In the genomic region with DNA sequence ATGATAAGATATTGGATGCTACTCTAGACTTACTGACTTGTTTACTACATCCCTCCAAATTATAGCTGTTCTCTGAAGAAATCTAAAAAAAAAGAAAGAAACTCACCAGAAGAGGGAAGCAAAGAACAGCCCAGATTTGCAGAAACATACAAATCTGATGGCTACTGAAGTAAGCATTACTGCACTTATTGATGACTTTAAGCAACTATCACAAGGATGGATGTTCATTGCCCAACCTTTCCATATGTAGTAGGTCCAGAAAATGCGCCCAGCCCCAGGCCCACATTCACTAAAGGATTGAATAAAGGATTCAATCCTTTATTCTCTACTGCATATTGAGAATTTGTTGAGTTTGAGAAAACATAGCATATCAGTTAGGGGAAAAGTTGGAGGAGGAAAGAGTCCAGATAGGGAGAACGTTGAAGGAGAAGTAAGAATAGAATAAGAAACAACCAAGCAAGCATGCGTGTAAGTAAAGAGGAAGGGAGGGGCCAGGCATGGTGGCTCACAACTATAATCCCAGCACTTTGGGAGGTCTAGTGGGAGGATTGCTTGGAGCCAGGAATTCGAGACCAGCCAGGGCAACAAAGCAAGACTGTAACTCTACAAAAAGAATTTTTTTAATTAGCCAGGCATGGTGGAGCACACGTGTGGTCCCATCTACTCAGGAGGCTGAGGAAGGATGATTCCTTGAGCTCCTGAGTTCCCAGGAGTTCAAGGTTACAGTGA, we compare ENCODE assay signal across 8 cellular contexts. TPM values are rescaled to one million over a fixed set of nuclear protein-coding genes. Genes with fewer than 3 reads are reported as not detected.
DNase-seq lines count a peak whose midpoint lies in the region; ATAC-seq, FAIRE-seq and TF ChIP-seq lines count a peak whose summit lies in the region.

No MANE protein-coding gene starts in this region.

- H3K27ac ChIP-seq in GM23248 (no peak overlapping the region), astrocyte (ENCODE audit: low read depth, low read length) (no peak overlapping the region), left lung (no peak overlapping the region)

- H3F3A ChIP-seq in GM23248 (ENCODE audit: insufficient read depth) = no peaks in the 10 kb centered on the region
- H3F3A ChIP-seq in Loucy (ENCODE audit: low read depth) = no peaks in the 10 kb centered on the region

- peaks cover 6% of the 10 kb centered on the region; the same call in 1 of the 2 replicates for H3K4me1 ChIP-seq in GM23248 (ENCODE audit: insufficient read depth)
- no peaks in the 10 kb centered on the region for H3K4me1 ChIP-seq in Loucy (ENCODE audit: insufficient read depth, low read length, poor library complexity, severe bottlenecking)
- H3K4me1 ChIP-seq in astrocyte (ENCODE audit: insufficient read depth, low read length) = no peaks in the 10 kb centered on the region
- peaks cover 0 to 20% of the 10 kb centered on the region in 2 donors for H3K4me1 ChIP-seq in left lung

- no peaks in the 10 kb centered on the region for H3K36me3 Mint-ChIP-seq in activated CD8-positive, alpha-beta memory T cell treated with anti-CD3 and anti-CD28 coated beads, Interleukin-2, amount 10 ng/mL, durations not matched to agents 7 days and 5 days
- H3K36me3 Mint-ChIP-seq in astrocyte (ENCODE audit: low read depth, unreplicated experiment) = no peaks in the 10 kb centered on the region

- no peak overlapping the region for H3K27ac Mint-ChIP-seq in activated CD8-positive, alpha-beta memory T cell treated with anti-CD3 and anti-CD28 coated beads, Interleukin-2, amount 10 ng/mL, durations not matched to agents 7 days and 5 days
- no peak overlapping the region for H3K27ac Mint-ChIP-seq in astrocyte (ENCODE audit: unreplicated experiment)

- no peak overlapping the region for H2AFZ ChIP-seq in GM23248
- no peak overlapping the region for H2AFZ ChIP-seq in Loucy (ENCODE audit: low read length)
- H2AFZ ChIP-seq in astrocyte (ENCODE audit: low read depth, low read length) = no peak overlapping the region

- H3K9ac ChIP-seq in GM23248 (no peak overlapping the region), Loucy (ENCODE audit: low read depth, low read length, poor library complexity, severe bottlenecking) (no peak overlapping the region), astrocyte (ENCODE audit: low read length) (no peak overlapping the region)

- H3K9me3 Mint-ChIP-seq in activated CD8-positive, alpha-beta memory T cell treated with anti-CD3 and anti-CD28 coated beads, Interleukin-2, amount 10 ng/mL, durations not matched to agents 7 days and 5 days (ENCODE audit: low read depth) = no peaks in the 10 kb centered on the region
- H3K9me3 Mint-ChIP-seq in astrocyte (ENCODE audit: unreplicated experiment) = peaks cover 5% of the 10 kb centered on the region

- peak; percentile 60 for ATAC-seq in activated CD8-positive, alpha-beta memory T cell treated with anti-CD3 and anti-CD28 coated beads, Interleukin-2, amount 10 ng/mL, durations not matched to agents 7 days and 5 days
- peak; percentile 67 for ATAC-seq in left lung

- H3K27me3 ChIP-seq in GM23248 (replicated peaks; ENCODE audit: insufficient read depth) (no peaks in the 10 kb centered on the region), Loucy (ENCODE audit: insufficient read depth, low read length, poor library complexity, severe bottlenecking) (no peaks in the 10 kb centered on the region), astrocyte (ENCODE audit: insufficient read depth, low read length) (no peaks in the 10 kb centered on the region), left lung (no peaks in the 10 kb centered on the region)

- H3K4me3 Mint-ChIP-seq in activated CD8-positive, alpha-beta memory T cell treated with anti-CD3 and anti-CD28 coated beads, Interleukin-2, amount 10 ng/mL, durations not matched to agents 7 days and 5 days = no peak overlapping the region
- H3K4me3 Mint-ChIP-seq in astrocyte (ENCODE audit: unreplicated experiment) = no peak overlapping the region

- no peaks in the 10 kb centered on the region for H3K9me3 ChIP-seq in GM23248 (ENCODE audit: low read depth)
- H3K9me3 ChIP-seq in Loucy (ENCODE audit: insufficient read depth, low read depth, low read length) = no peaks in the 10 kb centered on the region
- H3K9me3 ChIP-seq in astrocyte (ENCODE audit: insufficient read depth, low read depth, low read length) = no peaks in the 10 kb centered on the region
- H3K9me3 ChIP-seq in left lung = no peaks in the 10 kb centered on the region

- DNase-seq in activated CD8-positive, alpha-beta memory T cell treated with anti-CD3 and anti-CD28 coated beads, Interleukin-2, amount 10 ng/mL, durations not matched to agents 7 days and 5 days = no peak
- DNase-seq in activated CD8-positive, alpha-beta memory T cell treated with anti-CD3 and anti-CD28 coated beads for 24 hours = no peak
- peak; percentile 58 for DNase-seq in GM23248
- peak; percentile 26 for DNase-seq in astrocyte (ENCODE audit: low read depth)
- DNase-seq in left lung = no peak
- DNase-seq in NK-92 treated with Interleukin-12 subunit alpha and Interleukin-12 subunit beta, amount 100 ng/mL, for 24 hours (lab: John Stamatoyannopoulos, UW) = no peak
- DNase-seq in NCI-H2081 treated with DMSO at 0.1 percent for 48 hours (lab: John Stamatoyannopoulos, UW) = no peak

- no peak overlapping the region for H3K4me3 ChIP-seq in GM23248
- no peak overlapping the region for H3K4me3 ChIP-seq in Loucy (ENCODE audit: low read length, poor library complexity, severe bottlenecking)
- no peak overlapping the region for H3K4me3 ChIP-seq in astrocyte (ENCODE audit: insufficient read depth, low read depth, low read length)
- H3K4me3 ChIP-seq in left lung = no peak overlapping the region

- WGBS in GM23248 (ENCODE audit: low coverage in 1 of 2, low lambda C conversion rate in 2 of 2, missing lambda C conversion rate in 2 of 2), 2 experiments = 7 to 13% methylated on average over 5 of the region's 5 CpGs

- intact Hi-C loops in left lung (cut with DNase I) = no loop called here

- CTCF ChIA-PET in activated CD8-positive, alpha-beta memory T cell treated with anti-CD3 and anti-CD28 coated beads, Interleukin-2, amount 10 ng/mL, durations not matched to agents 7 days and 5 days (lab: Charles Lee) = interaction anchor here (0.7 to 3.2 kb wide), 12 partner anchors 10 to 401 kb away, joined by 3 to 31 read pairs (median 4); a partner anchor contains a TSS

- no peaks in the 10 kb centered on the region for H3K27me3 Mint-ChIP-seq in activated CD8-positive, alpha-beta memory T cell treated with anti-CD3 and anti-CD28 coated beads, Interleukin-2, amount 10 ng/mL, durations not matched to agents 7 days and 5 days
- no peaks in the 10 kb centered on the region for H3K27me3 Mint-ChIP-seq in astrocyte (ENCODE audit: low read depth, unreplicated experiment)

- H3K4me1 Mint-ChIP-seq in activated CD8-positive, alpha-beta memory T cell treated with anti-CD3 and anti-CD28 coated beads, Interleukin-2, amount 10 ng/mL, durations not matched to agents 7 days and 5 days = no peaks in the 10 kb centered on the region
- no peaks in the 10 kb centered on the region for H3K4me1 Mint-ChIP-seq in astrocyte (ENCODE audit: low read depth, unreplicated experiment)

- H3K4me2 ChIP-seq in GM23248 (ENCODE audit: unreplicated experiment) = no peak overlapping the region
- no peak overlapping the region for H3K4me2 ChIP-seq in Loucy (ENCODE audit: low read depth, low read length, poor library complexity, severe bottlenecking)
- no peak overlapping the region for H3K4me2 ChIP-seq in astrocyte (ENCODE audit: low read length)

- in situ Hi-C loops in GM23248 (cut with MboI) = loop anchor here (10.0 kb wide), 1 partner anchor 393 kb away; no protein-coding TSS in a partner anchor

- peak; percentile 46 for TF ChIP-seq CTCF in Loucy (conservative IDR thresholded peaks at IDR 0.05; ENCODE audit: low read length)
- no peak for TF ChIP-seq CTCF in astrocyte (IDR thresholded peaks at IDR 0.05; ENCODE audit: insufficient read depth, low read depth, low read length)
- no peak for TF ChIP-seq CTCF in left lung (IDR thresholded peaks at IDR 0.05)

- no peaks in the 10 kb centered on the region for H4K20me1 ChIP-seq in GM23248 (ENCODE audit: insufficient read depth)
- H4K20me1 ChIP-seq in Loucy (ENCODE audit: insufficient read depth, low read length, poor library complexity, severe bottlenecking) = no peaks in the 10 kb centered on the region
- H4K20me1 ChIP-seq in astrocyte (ENCODE audit: insufficient read depth, low read length) = no peaks in the 10 kb centered on the region

- FAIRE-seq in astrocyte (lab: Jason Lieb, UNC) = no peak

- H3K36me3 ChIP-seq in GM23248 (ENCODE audit: low read depth) (no peaks in the 10 kb centered on the region), Loucy (ENCODE audit: insufficient read depth, low read length) (no peaks in the 10 kb centered on the region), astrocyte (ENCODE audit: insufficient read depth, low read length) (no peaks in the 10 kb centered on the region), left lung (no peaks in the 10 kb centered on the region)

- H3K9me2 ChIP-seq in GM23248 (ENCODE audit: insufficient read depth) = no peaks in the 10 kb centered on the region
- no peaks in the 10 kb centered on the region for H3K9me2 ChIP-seq in Loucy (replicated peaks; ENCODE audit: low read depth, low read length)

- H3K79me2 ChIP-seq in GM23248 (ENCODE audit: insufficient read depth) (no peaks in the 10 kb centered on the region), Loucy (ENCODE audit: insufficient read depth, low read length) (no peaks in the 10 kb centered on the region), astrocyte (ENCODE audit: insufficient read depth, low read length) (no peaks in the 10 kb centered on the region)

RNA-seq across cellular contexts. Expression of a gene that starts 33.8 kb away (rescaled TPM):
- 1 to 10 TPM; 1.5 to 2.6 TPM for total RNA-seq in activated CD8-positive, alpha-beta memory T cell treated with anti-CD3 and anti-CD28 coated beads, Interleukin-2, amount 10 ng/mL, durations not matched to agents 7 days and 5 days
- total RNA-seq in GM23248 (2014; rRNA removed; shearing (Covaris generic)) = 2.8 and 5.5 TPM in 2 replicates
- polyA plus RNA-seq in GM23248 (2016; fragmentation: Nextera tagmentation; extraction: Ambion mirVana) = 1.7 and 2.8 TPM in 2 replicates
- total RNA-seq in astrocyte = 4.9 and 5.3 TPM in 2 replicates
- 1 to 10 TPM; 4.9 to 6.7 TPM for total RNA-seq in left lung

RNA-seq across cellular contexts. Expression of a gene that starts 48.7 kb away (rescaled TPM):
- total RNA-seq in activated CD8-positive, alpha-beta memory T cell treated with anti-CD3 and anti-CD28 coated beads, Interleukin-2, amount 10 ng/mL, durations not matched to agents 7 days and 5 days = 10 to 100 TPM; 30.4 to 35.5 TPM
- total RNA-seq in GM23248 (2014; rRNA removed; shearing (Covaris generic)) = 32.4 and 55.0 TPM in 2 replicates
- 9.9 and 12.0 TPM in 2 replicates for polyA plus RNA-seq in GM23248 (2016; fragmentation: Nextera tagmentation; extraction: Ambion mirVana)
- total RNA-seq in astrocyte = 24.5 and 26.0 TPM in 2 replicates
- 10 to 100 TPM; 44.3 to 48.3 TPM for total RNA-seq in left lung

Comparison
In these comparisons a context has a peak if more than half of its experiments do, and no peak if none do; other contexts are left out.
1. DNase-seq: peak in GM23248 (single experiment) and astrocyte (single experiment); none in activated CD8-positive, alpha-beta memory T cell treated with anti-CD3 and anti-CD28 coated beads, Interleukin-2, amount 10 ng/mL, durations not matched to agents 7 days and 5 days (single experiment), activated CD8-positive, alpha-beta memory T cell treated with anti-CD3 and anti-CD28 coated beads for 24 hours (single experiment), left lung (0 of 2), NK-92 treated with Interleukin-12 subunit alpha and Interleukin-12 subunit beta, amount 100 ng/mL, for 24 hours (single experiment) and NCI-H2081 treated with DMSO at 0.1 percent for 48 hours (single experiment).